ENCODE assay signal across 23 cellular contexts in genomic region chr9:125816321-125816720, GRCh38.
"Had no signal": no experiment of that assay in that cellular context is flagged by ENCODE, and none has a peak within 500 bp of the region (broad histone marks: within the 10 kb centered on the region; RNA-seq: fewer than 3 reads in every experiment).

No MANE protein-coding gene starts in this region.

- H3K4me3 ChIP-seq: MG63, Peyer's patch, SJSA1 had no signal

- H3K27me3 ChIP-seq: MG63, Peyer's patch, SJSA1 had no signal

- H3K27ac ChIP-seq: Peyer's patch, RWPE1, SJSA1 had no signal

- H3K4me1 ChIP-seq: Peyer's patch had no signal

- H3K36me3 ChIP-seq: MG63, Peyer's patch, SJSA1 had no signal

- ATAC-seq: activated T-cell treated with anti-CD3 and anti-CD28 coated beads, Interleukin-2, amount 50 U/mL, for 4 hours had no signal

- DNase-seq: activated CD4-positive, alpha-beta memory T cell treated with anti-CD3 and anti-CD28 coated beads for 36 hours; activated CD4-positive, alpha-beta T cell treated with anti-CD3 and anti-CD28 coated beads, Interleukin-2, amount 10 ng/mL, durations not matched to agents 7 days and 5 days; activated CD4-positive, CD25-positive, alpha-beta regulatory T cell; activated CD8-positive, alpha-beta memory T cell treated with anti-CD3 and anti-CD28 coated beads for 24 hours; activated effector memory CD4-positive, alpha-beta T cell treated with anti-CD3 and anti-CD28 coated beads, Interleukin-2, amount 50 U/mL, for 16 hours; activated naive CD4-positive, alpha-beta T cell treated with anti-CD3 and anti-CD28 coated beads for 36 hours; activated T-cell treated with anti-CD3 and anti-CD28 coated beads, Interleukin-2, amount 50 U/mL, for 4 hours; amygdala; MG63; MV-4-11; NCI-H1092 treated with DMSO at 0.1 percent for 48 hours; NCI-H1417 treated with DMSO at 0.1 percent for 48 hours; NCI-H1694; NCI-H2029; NCI-H2107; NCI-H2171 treated with DMSO at 0.1 percent for 48 hours; NCI-H526; NCI-H774; NK-92 treated with Interleukin-12 subunit alpha and Interleukin-12 subunit beta, amount 100 ng/mL, for 24 hours; Peyer's patch; SHP77 had no signal

- H3K9me3 ChIP-seq: MG63, Peyer's patch, SJSA1 had no signal
